20 cellular contexts compared by ENCODE assay signal in genomic region chr4:119135721-119136121, GRCh38. TPM values are rescaled to one million over a fixed set of nuclear protein-coding genes. Genes with fewer than 3 reads are reported as not detected.
DNase-seq lines count a peak whose midpoint lies in the region; ATAC-seq and TF ChIP-seq lines count a peak whose summit lies in the region.
"Had no signal": no experiment of that assay in that cellular context is flagged by ENCODE, and none has a peak within 500 bp of the region (broad histone marks: within the 10 kb centered on the region; RNA-seq: fewer than 3 reads in every experiment).

Gene MYOZ2 (plus strand): TSS chr4:119135832. CDS start chr4:119136526, 694 bp downstream.

- H3K27ac ChIP-seq in GM23338 (ENCODE audit: low read depth), result no peak within 1 kb of the TSS
- no peak within 1 kb of the TSS for H3K27ac ChIP-seq in brain microvascular endothelial cell
- H3K27ac ChIP-seq: hepatocyte, PC-9, thyroid gland had no signal

- no peaks in the 10 kb centered on the region for H3K9me2 ChIP-seq in GM23338 (ENCODE audit: insufficient read depth)

- no peak for DNase-seq in GM23338 (ENCODE audit: low spot score)
- DNase-seq in brain microvascular endothelial cell, result peak; percentile 28
- DNase-seq in cardiac septum (ENCODE audit: low spot score), result no peak
- peak; percentile 19 for DNase-seq in skeletal muscle cell (ENCODE audit: low read depth)
- no peak for DNase-seq in left colon
- no peak for DNase-seq in OCI-M2 (lab: John Stamatoyannopoulos, UW; ENCODE audit: unreplicated experiment)
- DNase-seq in iPS-NIHi7 (ENCODE audit: extremely low spot score), result no peak
- DNase-seq: activated B cell treated with CpG ODN at 0.5 μM for 24 hours; activated gamma-delta T cell; AML-193; central memory CD4-positive, alpha-beta T cell; naive thymus-derived CD4-positive, alpha-beta T cell; NCI-H1694 treated with DMSO at 0.1 percent for 48 hours; PC-9; stimulated activated CD4-positive, alpha-beta T cell treated with anti-CD3 and anti-CD28 coated beads, Interleukin-2, amount 100 ng/mL, for 24 hours; thyroid gland had no signal

- intact Hi-C loops in cardiac septum (cut with DNase I) (loop anchor here (2.0 to 5.0 kb wide), 3 partner anchors 89 to 153 kb away; no protein-coding TSS in a partner anchor), left colon (cut with DNase I, micrococcal nuclease) (no loop called here)

- H3K4me1 ChIP-seq in GM23338 (ENCODE audit: insufficient read depth), result no peaks in the 10 kb centered on the region

- H3K27me3 Mint-ChIP-seq in GM23338 (ENCODE audit: insufficient read depth, low read depth, poor library complexity), result no peaks in the 10 kb centered on the region
- H3K27me3 Mint-ChIP-seq: activated B cell treated with CpG ODN at 0.5 μM for 24 hours had no signal

- no peak within 1 kb of the TSS for H3K27ac Mint-ChIP-seq in GM23338
- H3K27ac Mint-ChIP-seq: activated B cell treated with CpG ODN at 0.5 μM for 24 hours had no signal

- ATAC-seq in GM23338 (no peak), GM19397 (IDR thresholded peaks at IDR 0.05; ENCODE audit: unreplicated experiment) (no peak), left colon (no peak)
- ATAC-seq: left lobe of liver; naive thymus-derived CD4-positive, alpha-beta T cell had no signal

- H3K27me3 ChIP-seq in GM23338 (ENCODE audit: insufficient read depth) (no peaks in the 10 kb centered on the region), brain microvascular endothelial cell (replicated peaks) (no peaks in the 10 kb centered on the region)
- H3K27me3 ChIP-seq: hepatocyte, thyroid gland had no signal

- H3K4me3 ChIP-seq in GM23338 (no peak within 1 kb of the TSS), brain microvascular endothelial cell (ENCODE audit: low read depth, low read length) (no peak within 1 kb of the TSS), skeletal muscle cell (ENCODE audit: low read depth, low read length) (no peak within 1 kb of the TSS)
- H3K4me3 ChIP-seq: hepatocyte, PC-9, thyroid gland had no signal

- peak within 1 kb of the TSS; percentile 20; the same call in 1 of the 2 replicates for H2AFZ ChIP-seq in GM23338
- H2AFZ ChIP-seq: hepatocyte, PC-9 had no signal

- no peaks in the 10 kb centered on the region for H3K36me3 Mint-ChIP-seq in GM23338 (ENCODE audit: low read depth)
- H3K36me3 Mint-ChIP-seq: naive thymus-derived CD4-positive, alpha-beta T cell had no signal

- H3K79me2 ChIP-seq in GM23338 (replicated peaks; ENCODE audit: insufficient read depth), result no peaks in the 10 kb centered on the region
- H3K79me2 ChIP-seq: hepatocyte had no signal

- H3K4me2 ChIP-seq in GM23338, result no peak within 1 kb of the TSS
- H3K4me2 ChIP-seq: hepatocyte, PC-9 had no signal

- H3K36me3 ChIP-seq in GM23338 (ENCODE audit: insufficient read depth), result no peaks in the 10 kb centered on the region
- H3K36me3 ChIP-seq in brain microvascular endothelial cell (replicated peaks), result no peaks in the 10 kb centered on the region
- H3K36me3 ChIP-seq: thyroid gland had no signal

- no peaks in the 10 kb centered on the region for H4K20me1 ChIP-seq in GM23338 (replicated peaks; ENCODE audit: insufficient read depth)

- H3K4me3 Mint-ChIP-seq in GM23338, result no peak within 1 kb of the TSS
- H3K4me3 Mint-ChIP-seq: activated B cell treated with CpG ODN at 0.5 μM for 24 hours; naive thymus-derived CD4-positive, alpha-beta T cell had no signal

- TF ChIP-seq CTCF in GM23338 (conservative IDR thresholded peaks at IDR 0.05; ENCODE audit: low read depth in 2 of 2) (no peak), brain microvascular endothelial cell (IDR thresholded peaks at IDR 0.05; ENCODE audit: low read depth, low read length, missing control alignments) (no peak)

- no peaks in the 10 kb centered on the region for H3K9me3 Mint-ChIP-seq in GM23338
- H3K9me3 Mint-ChIP-seq: activated B cell treated with CpG ODN at 0.5 μM for 24 hours had no signal

- no peaks in the 10 kb centered on the region for H3F3A ChIP-seq in GM23338 (replicated peaks; ENCODE audit: low read depth)

- H3K4me1 Mint-ChIP-seq in GM23338, result peaks cover 3% of the 10 kb centered on the region

- in situ Hi-C loops in brain microvascular endothelial cell (cut with HindIII; ENCODE audit: low pct_ligation_motif_present, low sequenced_read_pairs), result no loop called here

TF ChIP-seq in GM23338, 12 proteins besides CTCF, POLR2A, EP300 and RAD21:
- TF ChIP-seq CREB1 (CRISPR knock-in tag; IDR thresholded peaks at IDR 0.05; ENCODE audit: low read depth) (no peak), ZNF462 (CRISPR knock-in tag; IDR thresholded peaks at IDR 0.05) (no peak), ZNF331 (CRISPR knock-in tag; IDR thresholded peaks at IDR 0.05; ENCODE audit: low read depth) (no peak), ZNF114 (CRISPR knock-in tag; IDR thresholded peaks at IDR 0.05) (no peak), EZH2 (IDR thresholded peaks at IDR 0.05; ENCODE audit: low read depth, unreplicated experiment) (no peak), ETS1 (IDR thresholded peaks at IDR 0.05) (no peak), JUNB (IDR thresholded peaks at IDR 0.05; ENCODE audit: unreplicated experiment) (no peak), STAT1 (IDR thresholded peaks at IDR 0.05; ENCODE audit: unreplicated experiment) (no peak), EZH2phosphoT487 (IDR thresholded peaks at IDR 0.05; ENCODE audit: unreplicated experiment) (no peak), POLR2AphosphoS5 (IDR thresholded peaks at IDR 0.05; ENCODE audit: low read depth) (no peak)

RNA-seq across cellular contexts. Expression of gene MYOZ2, which starts in this region (rescaled TPM):
- total RNA-seq in GM23338 (2014; rRNA removed; shearing (Covaris generic)), result not detected in 2 replicates
- 0.10 TPM in 1 of 2 replicates, not detected in the other for polyA plus RNA-seq in GM23338 (2016; fragmentation: Nextera tagmentation; extraction: Ambion mirVana)
- total RNA-seq in cardiac septum, result 727 TPM
- total RNA-seq in left colon, result not detected
- total RNA-seq: activated B cell treated with CpG ODN at 0.5 μM for 24 hours; left lobe of liver; naive thymus-derived CD4-positive, alpha-beta T cell; PC-9; T-helper 1 cell treated with Interleukin-12 subunit alpha and Interleukin-12 subunit beta and Interleukin-4 antibody, amounts not matched to agents 30 ng/mL and 1 ng/mL, for 36 hours; thyroid gland had no signal
- polyA plus RNA-seq: hepatocyte; naive thymus-derived CD4-positive, alpha-beta T cell had no signal

Comparison
In these comparisons a context has a peak if more than half of its experiments do, and no peak if none do; other contexts are left out.
1. RNA of gene MYOZ2 (total RNA-seq): 727 TPM in cardiac septum (single experiment); not detected in left colon and not detected in GM23338; every median in the first group is over 100 times any median in the second.
2. DNase-seq: peak in brain microvascular endothelial cell (single experiment) and skeletal muscle cell (single experiment); none in GM23338 (single experiment), cardiac septum (single experiment), left colon (0 of 2), OCI-M2 (single experiment) and iPS-NIHi7 (single experiment).